In genomic region chr11:44623321-44623715, GRCh38 we compare ENCODE assay signal across 8 cellular contexts. TPM values are rescaled to one million over a fixed set of nuclear protein-coding genes. Genes with fewer than 3 reads are reported as not detected.
A peak's percentile ranks its signal among the peaks of the same experiment; 100 is the strongest.
DNase-seq lines count a peak whose midpoint lies in the region; TF ChIP-seq lines count a peak whose summit lies in the region.

No MANE protein-coding gene starts in this region.

- DNase-seq in Daoy (ENCODE audit: low read depth), result peak; percentile 5
- peak; percentile 56 for DNase-seq in UCSD-AML1 (lab: John Stamatoyannopoulos, UW; ENCODE audit: unreplicated experiment)
- peak; percentile 2 for DNase-seq in germinal center (ENCODE audit: low spot score)
- DNase-seq in sigmoid colon, result peak; percentile 55
- DNase-seq in KG1 (lab: John Stamatoyannopoulos, UW), result no peak
- no peak for DNase-seq in NCI-H1930 (lab: John Stamatoyannopoulos, UW)
- DNase-seq in stimulated activated CD4-positive, alpha-beta T cell treated with anti-CD3 and anti-CD28 coated beads, Interleukin-4, amount 100 ng/mL, for 1 hour, result no peak
- no peak for DNase-seq in NK-92 (lab: John Stamatoyannopoulos, UW; ENCODE audit: unreplicated experiment)

- no peak overlapping the region for H3K4me3 ChIP-seq in sigmoid colon

- peaks cover 0 to 48% (median 40%) of the 10 kb centered on the region in 4 donors for H3K4me1 ChIP-seq in sigmoid colon

- no peaks in the 10 kb centered on the region for H3K9me3 ChIP-seq in sigmoid colon

- no peak overlapping the region for H3K27ac ChIP-seq in sigmoid colon

- TF ChIP-seq EP300 in sigmoid colon (IDR thresholded peaks at IDR 0.05), result no peak

- 49 to 84% methylated on average over 10 of the region's 10 CpGs for WGBS in sigmoid colon, 2 donors

- intact Hi-C loops in sigmoid colon (cut with DNase I), result no loop called here

- TF ChIP-seq CTCF in sigmoid colon (IDR thresholded peaks at IDR 0.05), result no peak

- H3K36me3 ChIP-seq in sigmoid colon, result no peaks in the 10 kb centered on the region

- no peaks in the 10 kb centered on the region for H3K27me3 ChIP-seq in sigmoid colon

- TF ChIP-seq POLR2A in sigmoid colon (IDR thresholded peaks at IDR 0.05), result no peak

RNA-seq across cellular contexts. Expression of gene CD82, which starts 57.9 kb away (rescaled TPM):
- 42.7 and 48.5 TPM in 2 replicates for total RNA-seq in Daoy (2014; rRNA removed; shearing (Covaris generic))
- total RNA-seq in sigmoid colon, result 10 to 100 TPM in 3 of 4 donors, 1 to 10 TPM in 1; 8.7 to 23.3 (median 16.8) TPM
- polyA plus RNA-seq in sigmoid colon, result 10 to 100 TPM in 1 of 3 donors, 1 to 10 TPM in 2; 4.2 to 67.4 (median 6.0) TPM

Comparison
In these comparisons a context has a peak if more than half of its experiments do, and no peak if none do; other contexts are left out.
1. DNase-seq: peak in Daoy (single experiment), UCSD-AML1 (single experiment), germinal center (single experiment) and sigmoid colon (single experiment); none in KG1 (single experiment), NCI-H1930 (0 of 2), stimulated activated CD4-positive, alpha-beta T cell treated with anti-CD3 and anti-CD28 coated beads, Interleukin-4, amount 100 ng/mL, for 1 hour (single experiment) and NK-92 (single experiment).